In genomic region chr3:155426524-155427230, GRCh38 we compare ENCODE assay signal across 26 cellular contexts.
DNase-seq lines count a peak whose midpoint lies in the region; ATAC-seq and TF ChIP-seq lines count a peak whose summit lies in the region.
"Had no signal": no experiment of that assay in that cellular context is flagged by ENCODE, and none has a peak within 500 bp of the region (broad histone marks: within the 10 kb centered on the region; RNA-seq: fewer than 3 reads in every experiment).

No MANE protein-coding gene starts in this region.

- peak; percentile 44 for DNase-seq in DMS 273 (lab: John Stamatoyannopoulos, UW; ENCODE audit: unreplicated experiment)
- DNase-seq in DMS 273 treated with DMSO at 0.1 percent for 48 hours (lab: John Stamatoyannopoulos, UW) = no peak
- DNase-seq in SK-N-DZ (ENCODE audit: low spot score) = peak; percentile 39
- peak; percentile 66 for DNase-seq in fibroblast of the aortic adventitia (ENCODE audit: low read depth)
- no peak for DNase-seq in upper lobe of right lung
- no peak for DNase-seq in omental fat pad (ENCODE audit: low spot score)
- no peak for DNase-seq in UCSD-AML1 (lab: John Stamatoyannopoulos, UW; ENCODE audit: unreplicated experiment)
- DNase-seq: activated CD8-positive, alpha-beta T cell treated with anti-CD3 and anti-CD28 coated beads, Interleukin-2, amount 10 ng/mL, durations not matched to agents 7 days and 5 days; activated naive CD4-positive, alpha-beta T cell treated with anti-CD3 and anti-CD28 coated beads for 36 hours; adrenal gland; body of pancreas; C1 segment of cervical spinal cord; KG1; midbrain; naive thymus-derived CD8-positive, alpha-beta T cell; NCI-H1436; NCI-H2171; NCI-H82; nucleus accumbens; SIG-M5; sigmoid colon; stimulated activated CD4-positive, alpha-beta T cell treated with anti-CD3 and anti-CD28 coated beads, Interleukin-4, amount 100 ng/mL, for 24 hours; SW 1271; thyroid gland had no signal

- H3K4me1 ChIP-seq in upper lobe of right lung = no peaks in the 10 kb centered on the region
- H3K4me1 ChIP-seq: adrenal gland, body of pancreas, sigmoid colon, thyroid gland had no signal

- H3K27ac ChIP-seq in upper lobe of right lung = no peak overlapping the region
- H3K27ac ChIP-seq: 22Rv1, adrenal gland, body of pancreas, sigmoid colon, thyroid gland had no signal

- ATAC-seq in upper lobe of right lung = peak; percentile 39
- ATAC-seq in omental fat pad (ENCODE audit: low FRiP score) = no peak
- no peak for ATAC-seq in HG03378 (IDR thresholded peaks at IDR 0.05; ENCODE audit: unreplicated experiment)
- ATAC-seq: activated CD8-positive, alpha-beta T cell treated with anti-CD3 and anti-CD28 coated beads, Interleukin-2, amount 10 ng/mL, durations not matched to agents 7 days and 5 days; body of pancreas; naive thymus-derived CD8-positive, alpha-beta T cell had no signal

- no peaks in the 10 kb centered on the region for H3K27me3 ChIP-seq in upper lobe of right lung
- H3K27me3 ChIP-seq: adrenal gland, body of pancreas, sigmoid colon, thyroid gland had no signal

- H3K9me3 ChIP-seq in upper lobe of right lung = no peaks in the 10 kb centered on the region
- H3K9me3 ChIP-seq: adrenal gland, thyroid gland had no signal

- TF ChIP-seq CTCF in fibroblast of the aortic adventitia (IDR thresholded peaks at IDR 0.05; ENCODE audit: insufficient read depth, low read length) (no peak), upper lobe of right lung (IDR thresholded peaks at IDR 0.05) (no peak), omental fat pad (IDR thresholded peaks at IDR 0.05) (no peak)

- intact Hi-C loops in upper lobe of right lung (cut with DNase I) = no loop called here

- H3K36me3 ChIP-seq in upper lobe of right lung = no peaks in the 10 kb centered on the region
- H3K36me3 ChIP-seq: adrenal gland, sigmoid colon, thyroid gland had no signal

- no peak overlapping the region for H3K4me3 ChIP-seq in fibroblast of the aortic adventitia (ENCODE audit: low read depth, low read length)
- no peak overlapping the region for H3K4me3 ChIP-seq in upper lobe of right lung
- H3K4me3 ChIP-seq: adrenal gland, body of pancreas, sigmoid colon, thyroid gland had no signal

Comparison
In these comparisons a context has a peak if more than half of its experiments do, and no peak if none do; other contexts are left out.
1. DNase-seq: peak in DMS 273 (single experiment), SK-N-DZ (single experiment) and fibroblast of the aortic adventitia (single experiment); none in DMS 273 treated with DMSO at 0.1 percent for 48 hours (single experiment), upper lobe of right lung (single experiment), omental fat pad (single experiment) and UCSD-AML1 (single experiment).